Comparison of ENCODE assay signal across 1 cellular context in genomic region chr3:125023833-125024560, GRCh38.
TF ChIP-seq lines count a peak whose summit lies in the region.

No MANE protein-coding gene starts in this region.

TF ChIP-seq in endothelial cell of umbilical vein, 7 proteins besides CTCF, POLR2A, EP300 and RAD21:
- TF ChIP-seq POLR2AphosphoS5 (IDR thresholded peaks at IDR 0.05; ENCODE audit: insufficient read depth, low read depth, low read length): no peak
- no peak for TF ChIP-seq EZH2 (IDR thresholded peaks at IDR 0.05; ENCODE audit: borderline replicate concordance, low read depth, low read length, severe bottlenecking)
- no peak for TF ChIP-seq MYC (IDR thresholded peaks at IDR 0.05; ENCODE audit: low read depth, low read length)
- no peak for TF ChIP-seq JUN (IDR thresholded peaks at IDR 0.05; ENCODE audit: borderline replicate concordance, insufficient read depth, insufficient read length, low read depth)
- no peak for TF ChIP-seq MAX (IDR thresholded peaks at IDR 0.05; ENCODE audit: insufficient read depth, insufficient read length)
- TF ChIP-seq GATA2 (IDR thresholded peaks at IDR 0.05; ENCODE audit: insufficient read depth, insufficient read length, low read depth, low read length): no peak
- TF ChIP-seq FOS (IDR thresholded peaks at IDR 0.05; ENCODE audit: borderline replicate concordance, insufficient read depth, low read length): no peak
